8 cellular contexts compared by ENCODE assay signal in genomic region chr5:91379602-91380490, GRCh38. TPM values are rescaled to one million over a fixed set of nuclear protein-coding genes. Genes with fewer than 3 reads are reported as not detected.
A peak's percentile ranks its signal among the peaks of the same experiment; 100 is the strongest.
DNase-seq lines count a peak whose midpoint lies in the region; ATAC-seq and TF ChIP-seq lines count a peak whose summit lies in the region.

No MANE protein-coding gene starts in this region.

- DNase-seq in AG09319 (ENCODE audit: extremely low read depth, low read depth) (peak; percentile 81), NCI-H446 treated with DMSO at 0.1 percent for 48 hours (lab: John Stamatoyannopoulos, UW) (peak; percentile 94), cerebellum (ENCODE audit: low spot score) (peak; percentile 90), kidney epithelial cell (ENCODE audit: low read depth) (peak; percentile 57)
- DNase-seq in activated CD4-positive, alpha-beta T cell treated with anti-CD3 and anti-CD28 coated beads for 1 hour: peak; percentile 90
- peak; percentile 95 for DNase-seq in stimulated activated CD4-positive, alpha-beta T cell treated with anti-CD3 and anti-CD28 coated beads, Interleukin-15, amount 100 ng/mL, for 24 hours

- no peaks in the 10 kb centered on the region for H3K27me3 ChIP-seq in kidney epithelial cell (ENCODE audit: control insufficient read depth, insufficient read depth, low read length)

- peaks cover under 1% of the 10 kb centered on the region for H3K36me3 ChIP-seq in kidney epithelial cell (ENCODE audit: control insufficient read depth, insufficient read depth, low read length)

- TF ChIP-seq CTCF in AG09319 (IDR thresholded peaks at IDR 0.05; ENCODE audit: low read depth, low read length): no peak
- TF ChIP-seq CTCF in kidney epithelial cell (IDR thresholded peaks at IDR 0.05; ENCODE audit: insufficient read depth, low read length, poor library complexity, severe bottlenecking): no peak

- ATAC-seq in GM19043 (IDR thresholded peaks at IDR 0.05; ENCODE audit: low read depth, unreplicated experiment): peak; percentile 53
- ATAC-seq in HG03354 (IDR thresholded peaks at IDR 0.05; ENCODE audit: poor library complexity, severe bottlenecking, unreplicated experiment): peak; percentile 59

- peak overlapping the region; percentile 66 for H3K4me3 ChIP-seq in kidney epithelial cell (ENCODE audit: low read depth, low read length)

RNA-seq across cellular contexts. Expression of gene ARRDC3, which starts 3.3 kb away (rescaled TPM):
- total RNA-seq in cerebellum: 202 TPM
- 35.2 and 39.1 TPM in 2 replicates for total RNA-seq in kidney epithelial cell

Comparison
In these comparisons a context has a peak if more than half of its experiments do, and no peak if none do; other contexts are left out.
1. Peak in every context shown above with its lines: DNase-seq, ATAC-seq and H3K4me3 ChIP-seq.